In genomic region chr4:139951051-139951450, GRCh38 we compare ENCODE assay signal across 9 cellular contexts.
DNase-seq lines count a peak whose midpoint lies in the region; ATAC-seq and TF ChIP-seq lines count a peak whose summit lies in the region.
"Had no signal": no experiment of that assay in that cellular context is flagged by ENCODE, and none has a peak within 500 bp of the region (broad histone marks: within the 10 kb centered on the region; RNA-seq: fewer than 3 reads in every experiment).

No MANE protein-coding gene starts in this region.

- peaks cover 16 to 23% (median 19%) of the 10 kb centered on the region in 3 donors for H3K4me1 Mint-ChIP-seq in T-cell

- H3K36me3 ChIP-seq in GM23248 (ENCODE audit: low read depth) (no peaks in the 10 kb centered on the region), ascending aorta (no peaks in the 10 kb centered on the region)

- H3K27me3 ChIP-seq in GM23248 (replicated peaks; ENCODE audit: insufficient read depth) = no peaks in the 10 kb centered on the region
- no peaks in the 10 kb centered on the region for H3K27me3 ChIP-seq in ascending aorta

- intact Hi-C loops in ascending aorta (cut with DNase I) (no loop called here), posterior cingulate gyrus (cut with DNase I) (no loop called here)

- CTCF ChIA-PET in T-cell (lab: Charles Lee) = no interaction called here

- DNase-seq in AG20443 (ENCODE audit: low spot score) (peak; percentile 44), GM23248 (peak; percentile 61), T-cell (no peak), foreskin melanocyte (peak; percentile 89), ascending aorta (ENCODE audit: low spot score in 2 of 2) (no peak), posterior cingulate gyrus (no peak)
- DNase-seq: DMS 273 treated with DMSO at 0.1 percent for 48 hours had no signal

- H2AFZ ChIP-seq in GM23248 = no peak overlapping the region

- H3K4me3 ChIP-seq in GM23248 (no peak overlapping the region), ascending aorta (no peak overlapping the region)

- H3K79me2 ChIP-seq in GM23248 (ENCODE audit: insufficient read depth) = no peaks in the 10 kb centered on the region

- peak overlapping the region; percentile 5 for H3K4me2 ChIP-seq in GM23248 (ENCODE audit: unreplicated experiment)

- H3K27ac ChIP-seq in GM23248 = no peak overlapping the region
- no peak overlapping the region for H3K27ac ChIP-seq in ascending aorta

- ATAC-seq in T-cell (replicated peaks in 1 of 4) (no peak), HG02678 (IDR thresholded peaks at IDR 0.05; ENCODE audit: unreplicated experiment) (no peak), GM19328 (IDR thresholded peaks at IDR 0.05; ENCODE audit: unreplicated experiment) (no peak)

- peaks cover 12% of the 10 kb centered on the region for H3F3A ChIP-seq in GM23248 (ENCODE audit: insufficient read depth)

- WGBS in GM23248 (ENCODE audit: low coverage in 1 of 2, low lambda C conversion rate in 2 of 2, missing lambda C conversion rate in 2 of 2), 2 experiments = 52 to 54% methylated on average over 2 of the region's 2 CpGs

- H3K9me2 ChIP-seq in GM23248 (ENCODE audit: insufficient read depth) = no peaks in the 10 kb centered on the region

- no peaks in the 10 kb centered on the region for H3K9me3 ChIP-seq in GM23248 (ENCODE audit: low read depth)
- no peaks in the 10 kb centered on the region for H3K9me3 ChIP-seq in ascending aorta

- no peaks in the 10 kb centered on the region for H3K36me3 Mint-ChIP-seq in T-cell

- in situ Hi-C loops in GM23248 (cut with MboI) = no loop called here

- H3K4me3 Mint-ChIP-seq in T-cell = peak overlapping the region in 1 of 3 donors; percentile 34

- TF ChIP-seq CTCF in ascending aorta (IDR thresholded peaks at IDR 0.05) = no peak

- no peak overlapping the region for H3K9ac ChIP-seq in GM23248

- POLR2A ChIA-PET in T-cell (lab: Charles Lee) = no interaction called here

- no peaks in the 10 kb centered on the region for H4K20me1 ChIP-seq in GM23248 (ENCODE audit: insufficient read depth)

- peaks cover 26% of the 10 kb centered on the region for H3K4me1 ChIP-seq in GM23248 (ENCODE audit: insufficient read depth)
- peaks cover 0 to 5% of the 10 kb centered on the region in 2 donors for H3K4me1 ChIP-seq in ascending aorta

- peaks cover 0 to 4% (median 3%) of the 10 kb centered on the region in 3 donors for H3K9me3 Mint-ChIP-seq in T-cell

- peak overlapping the region; percentile 24 to 50 for H3K27ac Mint-ChIP-seq in T-cell

- peaks cover 0 to 4% of the 10 kb centered on the region in 2 donors for H3K27me3 Mint-ChIP-seq in T-cell

Comparison
In these comparisons a context has a peak if more than half of its experiments do, and no peak if none do; other contexts are left out.
1. DNase-seq: peak in AG20443 (single experiment), GM23248 (single experiment) and foreskin melanocyte (single experiment); none in T-cell (0 of 34), ascending aorta (0 of 2) and posterior cingulate gyrus (0 of 10).